Comparison of ENCODE assay signal across 24 cellular contexts in the genomic region with DNA sequence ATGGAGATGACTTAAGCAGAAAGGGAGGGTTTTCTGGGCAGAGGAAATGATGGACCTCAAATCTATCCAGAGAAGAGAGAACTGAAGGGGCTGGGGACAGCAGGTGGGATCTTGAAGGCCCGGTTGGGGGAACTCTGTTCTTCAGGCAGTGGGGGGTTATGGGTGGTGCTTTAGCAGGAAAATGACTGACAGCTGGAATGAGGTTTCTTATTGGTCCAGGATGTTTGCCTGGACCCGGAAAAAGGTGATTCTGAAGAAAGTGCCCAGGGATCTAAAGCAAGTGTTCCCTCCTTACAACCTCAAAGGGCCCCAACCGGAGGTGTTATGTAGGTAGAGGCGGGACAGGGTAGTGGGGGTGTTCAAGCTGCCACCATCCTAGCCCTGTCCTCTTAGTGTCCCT. TPM values are rescaled to one million over a fixed set of nuclear protein-coding genes. Genes with fewer than 3 reads are reported as not detected.
A peak's percentile ranks its signal among the peaks of the same experiment; 100 is the strongest.
DNase-seq lines count a peak whose midpoint lies in the region; ATAC-seq, FAIRE-seq and TF ChIP-seq lines count a peak whose summit lies in the region.
"Had no signal": no experiment of that assay in that cellular context is flagged by ENCODE, and none has a peak within 500 bp of the region (broad histone marks: within the 10 kb centered on the region; RNA-seq: fewer than 3 reads in every experiment).

No MANE protein-coding gene starts in this region.

- H3F3A ChIP-seq in neural cell (ENCODE audit: insufficient read depth, low read length, poor library complexity, severe bottlenecking) = no peaks in the 10 kb centered on the region

- H3K9ac ChIP-seq in GM12878 (ENCODE audit: control insufficient read depth, insufficient read depth, low read length) (no peak overlapping the region), neural cell (ENCODE audit: low read length) (no peak overlapping the region)
- H3K9ac ChIP-seq: BLaER1 treated with 17β-estradiol and CSF1 and Interleukin-3, amounts not matched to agents 10 nM and 100 nM had no signal

- no peaks in the 10 kb centered on the region for H3K36me3 Mint-ChIP-seq in activated CD8-positive, alpha-beta T cell treated with anti-CD3 and anti-CD28 coated beads, Interleukin-2, amount 10 ng/mL, durations not matched to agents 7 days and 5 days (ENCODE audit: low read depth)
- H3K36me3 Mint-ChIP-seq in activated CD8-positive, alpha-beta T cell treated with anti-CD3 and anti-CD28 coated beads for 36 hours (ENCODE audit: low read depth) = peaks cover 2% of the 10 kb centered on the region

- peaks cover 14% of the 10 kb centered on the region for H3K4me1 ChIP-seq in GM12878 (ENCODE audit: control insufficient read depth, insufficient read depth, low read length)

- POLR2A ChIA-PET in activated CD8-positive, alpha-beta T cell treated with anti-CD3 and anti-CD28 coated beads, Interleukin-2, amount 10 ng/mL, durations not matched to agents 7 days and 5 days (lab: Charles Lee) = no interaction called here
- POLR2A ChIA-PET in activated CD8-positive, alpha-beta T cell treated with anti-CD3 and anti-CD28 coated beads for 36 hours (lab: Charles Lee) = no interaction called here
- POLR2A ChIA-PET in GM12878 (lab: Charles Lee) = no interaction called here

- RAD21 ChIA-PET in GM12878 (lab: Charles Lee; ENCODE audit: unreplicated experiment) = interaction anchor here (1.3 kb wide), 1 partner anchor 25 kb away, joined by 3 read pairs; no protein-coding TSS in a partner anchor

- SMC1A ChIA-PET in GM12878 (lab: Charles Lee; ENCODE audit: uncharacterized antibody, unreplicated experiment) = no interaction called here

- CTCF ChIA-PET in activated CD8-positive, alpha-beta T cell treated with anti-CD3 and anti-CD28 coated beads, Interleukin-2, amount 10 ng/mL, durations not matched to agents 7 days and 5 days (lab: Charles Lee) = no interaction called here
- CTCF ChIA-PET in activated CD8-positive, alpha-beta T cell treated with anti-CD3 and anti-CD28 coated beads for 36 hours (lab: Charles Lee) = interaction anchor here (1.3 to 2.5 kb wide), 2 partner anchors 11 to 25 kb away, joined by 3 to 8 read pairs; a partner anchor contains a TSS
- CTCF ChIA-PET in GM12878 (lab: Yijun Ruan, JAX) = interaction anchor here (0.8 kb wide), 1 partner anchor 25 kb away, joined by 3 read pairs; no protein-coding TSS in a partner anchor

- in situ Hi-C loops in GM12878 (cut with MboI) (no loop called here), KBM-7 (cut with MboI; ENCODE audit: low pct_unique_long_range_greater_than_20kb, low sequenced_read_pairs) (no loop called here)

- ATAC-seq in activated CD8-positive, alpha-beta T cell treated with anti-CD3 and anti-CD28 coated beads, Interleukin-2, amount 10 ng/mL, durations not matched to agents 7 days and 5 days = peak; percentile 13
- no peak for ATAC-seq in activated CD8-positive, alpha-beta T cell treated with anti-CD3 and anti-CD28 coated beads for 36 hours
- ATAC-seq in GM12878 = no peak
- ATAC-seq in GM18505 (IDR thresholded peaks at IDR 0.05; ENCODE audit: unreplicated experiment) = no peak

- TF ChIP-seq RAD21 in GM12878 (IDR thresholded peaks at IDR 0.05; ENCODE audit: insufficient read depth, low read depth, low read length) = no peak
- TF ChIP-seq RAD21 in neural cell (conservative IDR thresholded peaks at IDR 0.05) = no peak

- H4K20me1 ChIP-seq in GM12878 (ENCODE audit: control insufficient read depth, insufficient read depth) (no peaks in the 10 kb centered on the region), neural cell (ENCODE audit: insufficient read depth) (no peaks in the 10 kb centered on the region)

- no peak for TF ChIP-seq CTCF in activated CD8-positive, alpha-beta T cell treated with anti-CD3 and anti-CD28 coated beads for 36 hours (IDR thresholded peaks at IDR 0.05)
- TF ChIP-seq CTCF in GM12878 (IDR thresholded peaks at IDR 0.05 in 2 of 3, conservative IDR thresholded peaks at IDR 0.05 in 1 of 3; ENCODE audit: control insufficient read depth in 2 of 3, extremely low read depth in 1 of 3, insufficient read depth in 1 of 3, low read depth in 3 of 3, low read length in 3 of 3) (no peak), neural cell (IDR thresholded peaks at IDR 0.05; ENCODE audit: poor library complexity, severe bottlenecking) (no peak)

- H3K4me1 Mint-ChIP-seq in activated CD8-positive, alpha-beta T cell treated with anti-CD3 and anti-CD28 coated beads, Interleukin-2, amount 10 ng/mL, durations not matched to agents 7 days and 5 days (ENCODE audit: low read depth) = peaks cover 5% of the 10 kb centered on the region
- peaks cover 4% of the 10 kb centered on the region for H3K4me1 Mint-ChIP-seq in activated CD8-positive, alpha-beta T cell treated with anti-CD3 and anti-CD28 coated beads for 36 hours (ENCODE audit: low read depth)

- DNase-seq in activated CD8-positive, alpha-beta T cell treated with anti-CD3 and anti-CD28 coated beads, Interleukin-2, amount 10 ng/mL, durations not matched to agents 7 days and 5 days = no peak
- DNase-seq in activated CD8-positive, alpha-beta T cell treated with anti-CD3 and anti-CD28 coated beads for 36 hours = no peak
- DNase-seq in GM12878 (ENCODE audit: low read depth, low spot score) (no peak), NCI-H1930 (lab: John Stamatoyannopoulos, UW) (no peak), KBM-7 (no peak)
- DNase-seq: BE2C; CD4-positive, alpha-beta T cell; CD8-positive, alpha-beta memory T cell; DMS 273 treated with DMSO at 0.1 percent for 48 hours; DMS79; EL; GDM1; GOT3; H7; HCEC 1CT; HFFc6 had no signal

- no peak overlapping the region; the same call in 1 of the 2 replicates for H3K4me2 ChIP-seq in GM12878 (ENCODE audit: control insufficient read depth, insufficient read depth)
- H3K4me2 ChIP-seq in neural cell (ENCODE audit: low read length) = no peak overlapping the region
- H3K4me2 ChIP-seq: BLaER1 treated with 17β-estradiol and CSF1 and Interleukin-3, amounts not matched to agents 10 nM and 100 nM had no signal

- no peak for TF ChIP-seq EP300 in GM12878 (IDR thresholded peaks at IDR 0.05; ENCODE audit: borderline replicate concordance in 1 of 2, control insufficient read depth in 1 of 2, low read depth in 2 of 2, low read length in 2 of 2)
- no peak for TF ChIP-seq EP300 in neural cell (conservative IDR thresholded peaks at IDR 0.05; ENCODE audit: poor library complexity, severe bottlenecking)

- H3K9me2 ChIP-seq in neural cell (ENCODE audit: insufficient read depth, low read length) = no peaks in the 10 kb centered on the region

- H3K9me3 ChIP-seq in GM12878 (replicated peaks; ENCODE audit: control insufficient read depth, insufficient read depth, low read length) (no peaks in the 10 kb centered on the region), neural cell (ENCODE audit: low read length) (no peaks in the 10 kb centered on the region)
- H3K9me3 ChIP-seq: BE2C; BLaER1 treated with 17β-estradiol and CSF1 and Interleukin-3, amounts not matched to agents 10 nM and 100 nM had no signal

- no peak for FAIRE-seq in GM12878 (lab: Jason Lieb, UNC)
- FAIRE-seq: A204.1, D721Med had no signal

- intact Hi-C loops in activated CD8-positive, alpha-beta T cell treated with anti-CD3 and anti-CD28 coated beads for 36 hours (cut with micrococcal nuclease) = no loop called here
- intact Hi-C loops in GM12878 (cut with micrococcal nuclease; ENCODE audit: unreplicated experiment) = no loop called here

- H3K79me2 ChIP-seq in GM12878 (ENCODE audit: control insufficient read depth, insufficient read depth, low read length) (no peaks in the 10 kb centered on the region), neural cell (replicated peaks; ENCODE audit: insufficient read depth, low read length) (peaks cover 6% of the 10 kb centered on the region)

- H3K27ac ChIP-seq in GM12878 (ENCODE audit: control insufficient read depth, insufficient read depth) (no peak overlapping the region), neural cell (ENCODE audit: low read length) (no peak overlapping the region)
- H3K27ac ChIP-seq: 22Rv1; BLaER1 treated with 17β-estradiol and CSF1 and Interleukin-3, amounts not matched to agents 10 nM and 100 nM had no signal

- H3K27me3 ChIP-seq in GM12878 (replicated peaks in 1 of 2; ENCODE audit: control insufficient read depth in 2 of 2, insufficient read depth in 2 of 2, low read length in 1 of 2) = peaks cover 0 to under 1% of the 10 kb centered on the region in 2 experiments; a peak in 1 of 4 replicates
- H3K27me3 ChIP-seq in neural cell (ENCODE audit: insufficient read depth, low read depth, low read length) = no peaks in the 10 kb centered on the region
- H3K27me3 ChIP-seq: BE2C had no signal

- no peaks in the 10 kb centered on the region for H3K36me3 ChIP-seq in GM12878 (ENCODE audit: control insufficient read depth in 2 of 2, insufficient read depth in 2 of 2, low read length in 1 of 2)
- no peaks in the 10 kb centered on the region for H3K36me3 ChIP-seq in neural cell (ENCODE audit: insufficient read depth, low read length)

- no peaks in the 10 kb centered on the region for H3K9me3 Mint-ChIP-seq in activated CD8-positive, alpha-beta T cell treated with anti-CD3 and anti-CD28 coated beads, Interleukin-2, amount 10 ng/mL, durations not matched to agents 7 days and 5 days (ENCODE audit: insufficient read depth)
- H3K9me3 Mint-ChIP-seq in activated CD8-positive, alpha-beta T cell treated with anti-CD3 and anti-CD28 coated beads for 36 hours = peaks cover 2% of the 10 kb centered on the region
- H3K9me3 Mint-ChIP-seq: CD4-positive, alpha-beta T cell; CD8-positive, alpha-beta memory T cell had no signal

- no TSS peak for BruUV-seq in GM12878 (replicated peaks; lab: Mats Ljungman, UMichigan)

- no peak overlapping the region for H3K27ac Mint-ChIP-seq in activated CD8-positive, alpha-beta T cell treated with anti-CD3 and anti-CD28 coated beads, Interleukin-2, amount 10 ng/mL, durations not matched to agents 7 days and 5 days
- H3K27ac Mint-ChIP-seq in activated CD8-positive, alpha-beta T cell treated with anti-CD3 and anti-CD28 coated beads for 36 hours = no peak overlapping the region
- H3K27ac Mint-ChIP-seq: CD14-positive monocyte; CD4-positive, alpha-beta T cell; CD8-positive, alpha-beta memory T cell; HFFc6 had no signal

- TF ChIP-seq POLR2A in GM12878 (IDR thresholded peaks at IDR 0.05; ENCODE audit: low read depth, low read length) (no peak), GM18505 (IDR thresholded peaks at IDR 0.05; ENCODE audit: borderline replicate concordance, extremely low read depth, insufficient read depth, insufficient read length) (no peak)

- no peak overlapping the region for H3K4me3 ChIP-seq in GM12878
- peak overlapping the region; percentile 25 for H3K4me3 ChIP-seq in neural cell (ENCODE audit: low read length)
- H3K4me3 ChIP-seq: BLaER1 treated with 17β-estradiol and CSF1 and Interleukin-3, amounts not matched to agents 10 nM and 100 nM had no signal

- H3K27me3 Mint-ChIP-seq in activated CD8-positive, alpha-beta T cell treated with anti-CD3 and anti-CD28 coated beads, Interleukin-2, amount 10 ng/mL, durations not matched to agents 7 days and 5 days (ENCODE audit: low read depth) = no peaks in the 10 kb centered on the region
- H3K27me3 Mint-ChIP-seq in activated CD8-positive, alpha-beta T cell treated with anti-CD3 and anti-CD28 coated beads for 36 hours = no peaks in the 10 kb centered on the region

- 23% methylated on average over 4 of the region's 4 CpGs for WGBS in GM12878 (ENCODE audit: insufficient coverage, insufficient replicate concordance, low lambda C conversion rate, missing lambda C conversion rate)

- H3K4me3 Mint-ChIP-seq in activated CD8-positive, alpha-beta T cell treated with anti-CD3 and anti-CD28 coated beads, Interleukin-2, amount 10 ng/mL, durations not matched to agents 7 days and 5 days = no peak overlapping the region
- H3K4me3 Mint-ChIP-seq in activated CD8-positive, alpha-beta T cell treated with anti-CD3 and anti-CD28 coated beads for 36 hours = no peak overlapping the region
- H3K4me3 Mint-ChIP-seq: CD14-positive monocyte; CD4-positive, alpha-beta T cell; CD8-positive, alpha-beta memory T cell; HFFc6 had no signal

- H2AFZ ChIP-seq in GM12878 (ENCODE audit: control insufficient read depth, low read depth, low read length) = no peak overlapping the region
- H2AFZ ChIP-seq in neural cell (ENCODE audit: low read depth, low read length) = no peak overlapping the region

RNA-seq across cellular contexts. Expression of a gene that starts 11.3 kb away (rescaled TPM):
- under 1 TPM; 0.34 to 0.61 TPM for total RNA-seq in activated CD8-positive, alpha-beta T cell treated with anti-CD3 and anti-CD28 coated beads, Interleukin-2, amount 10 ng/mL, durations not matched to agents 7 days and 5 days
- under 1 TPM; 0.43 TPM for total RNA-seq in activated CD8-positive, alpha-beta T cell treated with anti-CD3 and anti-CD28 coated beads for 36 hours
- not detected in 2 replicates for total RNA-seq in GM12878 (2013; cell fraction: nucleolus; rRNA removed)
- total RNA-seq in GM12878 (2014; rRNA removed) (not detected in 2 replicates), GM12878 (2014; rRNA removed; fragmentation: Illumina TruSeq; extraction: Trizol) (not detected in 2 replicates), GM12878 (2021) (not detected in 2 replicates)
- not detected for polyA plus RNA-seq in GM12878 (2011; ENCODE audit: low read depth)
- polyA plus RNA-seq in GM12878 (2011; rRNA removed) (not detected in 2 replicates), GM12878 (2014; fragmentation: Illumina TruSeq; extraction: Trizol) (not detected in 2 replicates), GM12878 (2014; fragmentation: Nextera tagmentation; extraction: Ambion mirVana) (not detected), GM12878 (2014; rRNA removed) (not detected in 2 replicates), GM12878 (2016; fragmentation: Nextera tagmentation; extraction: Ambion mirVana) (not detected), neural cell (9.3 and 16.3 TPM in 2 replicates)
- polyA plus RNA-seq in GM12878 (2011; cell fraction: cytosol; rRNA removed) = not detected in 2 replicates
- polyA plus RNA-seq in GM12878 (2011; cell fraction: nucleus; rRNA removed) = not detected in 2 replicates
- not detected in 2 replicates for polyA plus RNA-seq in GM12878 (2012)
- polyA minus RNA-seq in GM12878 (2011; rRNA and poly(A)+ RNA removed) = not detected in 2 replicates
- polyA minus RNA-seq in GM12878 (2011; cell fraction: cytosol; rRNA and poly(A)+ RNA removed) = not detected in 2 replicates
- not detected in 2 replicates for polyA minus RNA-seq in GM12878 (2011; cell fraction: nucleus; rRNA and poly(A)+ RNA removed)
- polyA minus RNA-seq in neural cell = 1.4 and 1.9 TPM in 2 replicates
- total RNA-seq: HFFc6 had no signal
- polyA plus RNA-seq: AG04450 had no signal

RNA-seq across cellular contexts. Expression of a gene that starts 11.9 kb away (rescaled TPM):
- not detected for total RNA-seq in activated CD8-positive, alpha-beta T cell treated with anti-CD3 and anti-CD28 coated beads, Interleukin-2, amount 10 ng/mL, durations not matched to agents 7 days and 5 days
- not detected for total RNA-seq in activated CD8-positive, alpha-beta T cell treated with anti-CD3 and anti-CD28 coated beads for 36 hours
- not detected in 2 replicates for total RNA-seq in GM12878 (2013; cell fraction: nucleolus; rRNA removed)
- total RNA-seq in GM12878 (2014; rRNA removed) (not detected in 2 replicates), GM12878 (2014; rRNA removed; fragmentation: Illumina TruSeq; extraction: Trizol) (not detected in 2 replicates), GM12878 (2021) (not detected in 2 replicates)
- not detected for polyA plus RNA-seq in GM12878 (2011; ENCODE audit: low read depth)
- polyA plus RNA-seq in GM12878 (2011; rRNA removed) (not detected in 2 replicates), GM12878 (2014; fragmentation: Illumina TruSeq; extraction: Trizol) (not detected in 2 replicates), GM12878 (2014; fragmentation: Nextera tagmentation; extraction: Ambion mirVana) (not detected), GM12878 (2014; rRNA removed) (not detected in 2 replicates), GM12878 (2016; fragmentation: Nextera tagmentation; extraction: Ambion mirVana) (not detected), neural cell (not detected in 2 replicates)
- polyA plus RNA-seq in GM12878 (2011; cell fraction: cytosol; rRNA removed) = not detected in 2 replicates
- polyA plus RNA-seq in GM12878 (2011; cell fraction: nucleus; rRNA removed) = 0.07 TPM in 1 of 2 replicates, not detected in the other
- not detected in 2 replicates for polyA plus RNA-seq in GM12878 (2012)
- not detected in 2 replicates for polyA minus RNA-seq in GM12878 (2011; rRNA and poly(A)+ RNA removed)
- not detected in 2 replicates for polyA minus RNA-seq in GM12878 (2011; cell fraction: cytosol; rRNA and poly(A)+ RNA removed)
- 0.24 TPM in 1 of 2 replicates, not detected in the other for polyA minus RNA-seq in GM12878 (2011; cell fraction: nucleus; rRNA and poly(A)+ RNA removed)
- polyA minus RNA-seq in neural cell = not detected in 2 replicates
- total RNA-seq: CD8-positive, alpha-beta memory T cell; H7; HFFc6 had no signal
- polyA plus RNA-seq: AG04450; CD14-positive monocyte; CD8-positive, alpha-beta memory T cell had no signal

RNA-seq across cellular contexts. Expression of a gene that starts 15.6 kb away (rescaled TPM):
- 1 to 10 TPM; 1.5 to 2.0 TPM for total RNA-seq in activated CD8-positive, alpha-beta T cell treated with anti-CD3 and anti-CD28 coated beads, Interleukin-2, amount 10 ng/mL, durations not matched to agents 7 days and 5 days
- total RNA-seq in activated CD8-positive, alpha-beta T cell treated with anti-CD3 and anti-CD28 coated beads for 36 hours = under 1 TPM; 0.61 to 0.63 TPM
- 0.69 and 0.71 TPM in 2 replicates for total RNA-seq in GM12878 (2013; cell fraction: nucleolus; rRNA removed)
- total RNA-seq in GM12878 (2014; rRNA removed) = 0.34 and 0.38 TPM in 2 replicates
- 0.09 and 0.14 TPM in 2 replicates for total RNA-seq in GM12878 (2014; rRNA removed; fragmentation: Illumina TruSeq; extraction: Trizol)
- total RNA-seq in GM12878 (2021) = 0.41 and 0.51 TPM in 2 replicates
- polyA plus RNA-seq in GM12878 (2011; ENCODE audit: low read depth) = 0.29 TPM
- 0.14 and 0.38 TPM in 2 replicates for polyA plus RNA-seq in GM12878 (2011; rRNA removed)
- 0.42 and 0.48 TPM in 2 replicates for polyA plus RNA-seq in GM12878 (2011; cell fraction: cytosol; rRNA removed)
- 0.97 and 1.1 TPM in 2 replicates for polyA plus RNA-seq in GM12878 (2011; cell fraction: nucleus; rRNA removed)
- 0.58 and 0.86 TPM in 2 replicates for polyA plus RNA-seq in GM12878 (2012)
- polyA plus RNA-seq in GM12878 (2014; fragmentation: Illumina TruSeq; extraction: Trizol) = 0.15 TPM in 1 of 2 replicates, not detected in the other
- under 1 TPM in 1 of 2 experiments, not detected in 1; 0.04 TPM for polyA plus RNA-seq in GM12878 (2014; fragmentation: Nextera tagmentation; extraction: Ambion mirVana)
- 0.27 and 0.36 TPM in 2 replicates for polyA plus RNA-seq in GM12878 (2014; rRNA removed)
- under 1 TPM; 0.12 to 0.24 TPM for polyA plus RNA-seq in GM12878 (2016; fragmentation: Nextera tagmentation; extraction: Ambion mirVana)
- 0.37 and 0.88 TPM in 2 replicates for polyA minus RNA-seq in GM12878 (2011; rRNA and poly(A)+ RNA removed)
- 0.31 TPM in 1 of 2 replicates, not detected in the other for polyA minus RNA-seq in GM12878 (2011; cell fraction: cytosol; rRNA and poly(A)+ RNA removed)
- 0.19 and 0.24 TPM in 2 replicates for polyA minus RNA-seq in GM12878 (2011; cell fraction: nucleus; rRNA and poly(A)+ RNA removed)
- polyA plus RNA-seq in neural cell = 18.3 and 18.4 TPM in 2 replicates
- 22.6 and 26.1 TPM in 2 replicates for polyA minus RNA-seq in neural cell

RNA-seq across cellular contexts. Expression of a gene that starts 16.1 kb away (rescaled TPM):
- 100 to 1,000 TPM; 130 to 135 TPM for total RNA-seq in activated CD8-positive, alpha-beta T cell treated with anti-CD3 and anti-CD28 coated beads, Interleukin-2, amount 10 ng/mL, durations not matched to agents 7 days and 5 days
- total RNA-seq in activated CD8-positive, alpha-beta T cell treated with anti-CD3 and anti-CD28 coated beads for 36 hours = 10 to 100 TPM; 42.5 to 44.1 TPM
- 36.2 and 39.2 TPM in 2 replicates for total RNA-seq in GM12878 (2013; cell fraction: nucleolus; rRNA removed)
- total RNA-seq in GM12878 (2014; rRNA removed) (56.0 and 62.4 TPM in 2 replicates), GM12878 (2014; rRNA removed; fragmentation: Illumina TruSeq; extraction: Trizol) (15.2 and 15.3 TPM in 2 replicates), GM12878 (2021) (47.1 and 51.0 TPM in 2 replicates)
- polyA plus RNA-seq in GM12878 (2011; ENCODE audit: low read depth) = 7.5 TPM
- polyA plus RNA-seq in GM12878 (2011; rRNA removed) (22.6 and 34.7 TPM in 2 replicates), GM12878 (2014; fragmentation: Illumina TruSeq; extraction: Trizol) (4.7 and 9.6 TPM in 2 replicates), GM12878 (2014; fragmentation: Nextera tagmentation; extraction: Ambion mirVana) (1 to 10 TPM in 1 of 2 experiments, under 1 TPM in 1; 0.82 to 3.3 TPM), GM12878 (2014; rRNA removed) (61.4 and 64.3 TPM in 2 replicates), GM12878 (2016; fragmentation: Nextera tagmentation; extraction: Ambion mirVana) (10 to 100 TPM; 45.0 to 53.5 TPM), neural cell (2.6 and 3.4 TPM in 2 replicates)
- polyA plus RNA-seq in GM12878 (2011; cell fraction: cytosol; rRNA removed) = 51.6 and 94.5 TPM in 2 replicates
- polyA plus RNA-seq in GM12878 (2011; cell fraction: nucleus; rRNA removed) = 56.1 and 57.8 TPM in 2 replicates
- polyA plus RNA-seq in GM12878 (2012) = 39.7 and 39.8 TPM in 2 replicates
- 21.4 and 38.2 TPM in 2 replicates for polyA minus RNA-seq in GM12878 (2011; rRNA and poly(A)+ RNA removed)
- polyA minus RNA-seq in GM12878 (2011; cell fraction: cytosol; rRNA and poly(A)+ RNA removed) = 21.9 and 23.7 TPM in 2 replicates
- polyA minus RNA-seq in GM12878 (2011; cell fraction: nucleus; rRNA and poly(A)+ RNA removed) = 14.7 and 21.8 TPM in 2 replicates
- 1.5 and 2.5 TPM in 2 replicates for polyA minus RNA-seq in neural cell

RNA-seq across cellular contexts. Expression of a gene that starts 32.5 kb away (rescaled TPM):
- 10 to 100 TPM; 49.6 to 55.3 TPM for total RNA-seq in activated CD8-positive, alpha-beta T cell treated with anti-CD3 and anti-CD28 coated beads, Interleukin-2, amount 10 ng/mL, durations not matched to agents 7 days and 5 days
- 10 to 100 TPM; 30.0 to 33.0 TPM for total RNA-seq in activated CD8-positive, alpha-beta T cell treated with anti-CD3 and anti-CD28 coated beads for 36 hours
- 10.1 and 12.7 TPM in 2 replicates for total RNA-seq in GM12878 (2013; cell fraction: nucleolus; rRNA removed)
- total RNA-seq in GM12878 (2014; rRNA removed) = 13.4 and 17.2 TPM in 2 replicates
- total RNA-seq in GM12878 (2014; rRNA removed; fragmentation: Illumina TruSeq; extraction: Trizol) = 8.8 and 9.3 TPM in 2 replicates
- total RNA-seq in GM12878 (2021) = 38.0 and 42.5 TPM in 2 replicates
- 23.0 TPM for polyA plus RNA-seq in GM12878 (2011; ENCODE audit: low read depth)
- polyA plus RNA-seq in GM12878 (2011; rRNA removed) = 11.4 and 13.2 TPM in 2 replicates
- polyA plus RNA-seq in GM12878 (2011; cell fraction: cytosol; rRNA removed) = 25.9 and 26.5 TPM in 2 replicates
- polyA plus RNA-seq in GM12878 (2011; cell fraction: nucleus; rRNA removed) = 84.3 and 88.7 TPM in 2 replicates
- 27.4 and 30.3 TPM in 2 replicates for polyA plus RNA-seq in GM12878 (2012)
- polyA plus RNA-seq in GM12878 (2014; fragmentation: Illumina TruSeq; extraction: Trizol) = 2.8 and 10.8 TPM in 2 replicates
- polyA plus RNA-seq in GM12878 (2014; fragmentation: Nextera tagmentation; extraction: Ambion mirVana) = 10 to 100 TPM in 1 of 2 experiments, 1 to 10 TPM in 1; 3.4 to 12.3 TPM
- 17.8 and 26.0 TPM in 2 replicates for polyA plus RNA-seq in GM12878 (2014; rRNA removed)
- 10 to 100 TPM; 21.2 to 22.0 TPM for polyA plus RNA-seq in GM12878 (2016; fragmentation: Nextera tagmentation; extraction: Ambion mirVana)
- 7.1 and 14.5 TPM in 2 replicates for polyA minus RNA-seq in GM12878 (2011; rRNA and poly(A)+ RNA removed)
- 6.0 and 6.2 TPM in 2 replicates for polyA minus RNA-seq in GM12878 (2011; cell fraction: cytosol; rRNA and poly(A)+ RNA removed)
- polyA minus RNA-seq in GM12878 (2011; cell fraction: nucleus; rRNA and poly(A)+ RNA removed) = 15.2 and 18.4 TPM in 2 replicates
- polyA plus RNA-seq in neural cell = 87.7 and 103 TPM in 2 replicates
- 39.2 and 39.9 TPM in 2 replicates for polyA minus RNA-seq in neural cell
